ENCODE assay signal across 8 cellular contexts in genomic region chr6:30060982-30061765, GRCh38. TPM values are rescaled to one million over a fixed set of nuclear protein-coding genes. Genes with fewer than 3 reads are reported as not detected.
DNase-seq lines count a peak whose midpoint lies in the region; ATAC-seq and TF ChIP-seq lines count a peak whose summit lies in the region.

Gene POLR1H, plus strand, starts transcription at chr6:30061265. Its CDS starts 260 bp downstream, at chr6:30061525.

- peak within 1 kb of the TSS; percentile 46 for H3K27ac ChIP-seq in OCI-LY7 (ENCODE audit: low read depth, low read length, poor library complexity, severe bottlenecking)

- peak; percentile 85 for ATAC-seq in GM21447 (IDR thresholded peaks at IDR 0.05; ENCODE audit: unreplicated experiment)

- POLR2A ChIA-PET in OCI-LY7 (lab: Charles Lee) = interaction anchor here (0.7 to 2.2 kb wide), 7 partner anchors 9 to 152 kb away, joined by 3 to 9 read pairs (median 5); partner anchors contain the start of gene TRIM26

- H3K79me2 ChIP-seq in OCI-LY7 (ENCODE audit: insufficient read depth, low read depth, low read length) = peaks cover 55% of the 10 kb centered on the region

- no peaks in the 10 kb centered on the region for H4K20me1 ChIP-seq in OCI-LY7 (ENCODE audit: insufficient read depth, low read length)

- peaks cover 27% of the 10 kb centered on the region for H3K36me3 ChIP-seq in OCI-LY7 (ENCODE audit: insufficient read depth, low read length)

- intact Hi-C loops in OCI-LY7 (cut with micrococcal nuclease; ENCODE audit: unreplicated experiment) = loop anchor here (10.0 kb wide), 2 partner anchors 284 to 1916 kb away; partner anchors contain the start of genes RPP21 and ZKSCAN8

- no peaks in the 10 kb centered on the region for H3K9me3 Mint-ChIP-seq in endothelial cell (ENCODE audit: unreplicated experiment)

- H3K36me3 Mint-ChIP-seq in endothelial cell (ENCODE audit: low read depth, unreplicated experiment) = no peaks in the 10 kb centered on the region

- CTCF ChIA-PET in OCI-LY7 (lab: Charles Lee; ENCODE audit: unreplicated experiment) = no interaction called here

- peak within 1 kb of the TSS; percentile 98 for H3K4me3 Mint-ChIP-seq in endothelial cell (ENCODE audit: unreplicated experiment)

- H3K27me3 Mint-ChIP-seq in endothelial cell (ENCODE audit: unreplicated experiment) = peaks cover 4% of the 10 kb centered on the region

- H3K4me3 ChIP-seq in OCI-LY7 (ENCODE audit: low read depth, low read length, poor library complexity, severe bottlenecking) = peak within 1 kb of the TSS; percentile 81

- TF ChIP-seq CTCF in OCI-LY7 (conservative IDR thresholded peaks at IDR 0.05; ENCODE audit: low read length) = no peak
- no peak for TF ChIP-seq CTCF in endothelial cell (IDR thresholded peaks at IDR 0.05; ENCODE audit: unreplicated experiment)

- H3K4me1 ChIP-seq in OCI-LY7 (ENCODE audit: insufficient read depth, low read length, poor library complexity, severe bottlenecking) = peaks cover 37% of the 10 kb centered on the region

- H3K9me3 ChIP-seq in OCI-LY7 (ENCODE audit: low read length) = no peaks in the 10 kb centered on the region

- H3K27ac Mint-ChIP-seq in endothelial cell (ENCODE audit: unreplicated experiment) = peak within 1 kb of the TSS; percentile 96

- in situ Hi-C loops in Caki2 (cut with HindIII; ENCODE audit: low pct_unique_long_range_greater_than_20kb, low sequenced_read_pairs) = no loop called here

- no peaks in the 10 kb centered on the region for H3K9me2 ChIP-seq in OCI-LY7 (ENCODE audit: insufficient read depth, low read length)

- BruUV-seq in OCI-LY7 (replicated peaks; lab: Mats Ljungman, UMichigan) = no TSS peak

- H2AFZ ChIP-seq in OCI-LY7 (ENCODE audit: low read length) = peak within 1 kb of the TSS; percentile 96

- H3K4me2 ChIP-seq in OCI-LY7 (ENCODE audit: low read length) = peak within 1 kb of the TSS; percentile 92

- DNase-seq in Caki2 (ENCODE audit: low read depth) (peak; percentile 84), HuH-7.5 (ENCODE audit: low spot score) (peak; percentile 64), OCI-LY7 (ENCODE audit: low spot score) (peak; percentile 96), activated T-cell treated with anti-CD3 and anti-CD28 coated beads for 1 hour (ENCODE audit: low read depth) (peak; percentile 72), endothelial cell (ENCODE audit: low spot score) (peak; percentile 85), midbrain (lab: John Stamatoyannopoulos, UW) (peak; percentile 96)
- DNase-seq in stimulated activated CD8-positive, alpha-beta memory T cell treated with anti-CD3 and anti-CD28 coated beads, Interleukin-2, amount 100 ng/mL, for 1 hour (ENCODE audit: low read depth in 2 of 2) = peak; percentile 71 to 75

- peaks cover 30% of the 10 kb centered on the region for H3K4me1 Mint-ChIP-seq in endothelial cell (ENCODE audit: unreplicated experiment)

RNA-seq across cellular contexts. Expression of gene POLR1H, which starts in this region (rescaled TPM):
- 33.2 and 52.3 TPM in 2 replicates for total RNA-seq in Caki2 (2014; rRNA removed; shearing (Covaris generic); ENCODE audit: low replicate concordance)
- total RNA-seq in OCI-LY7 (2014; rRNA removed; shearing (Covaris generic)) = 60.5 and 67.5 TPM in 2 replicates
- total RNA-seq in OCI-LY7 (2022) (39.3 and 43.1 TPM in 2 replicates), endothelial cell (ENCODE audit: unreplicated experiment) (39.0 TPM)

Comparison
In these comparisons a context has a peak if more than half of its experiments do, and no peak if none do; other contexts are left out.
1. Peak in every context shown above with its lines: DNase-seq, ATAC-seq, H3K4me3 ChIP-seq and H3K27ac ChIP-seq.